ENCODE assay signal across 24 cellular contexts in the genomic region with DNA sequence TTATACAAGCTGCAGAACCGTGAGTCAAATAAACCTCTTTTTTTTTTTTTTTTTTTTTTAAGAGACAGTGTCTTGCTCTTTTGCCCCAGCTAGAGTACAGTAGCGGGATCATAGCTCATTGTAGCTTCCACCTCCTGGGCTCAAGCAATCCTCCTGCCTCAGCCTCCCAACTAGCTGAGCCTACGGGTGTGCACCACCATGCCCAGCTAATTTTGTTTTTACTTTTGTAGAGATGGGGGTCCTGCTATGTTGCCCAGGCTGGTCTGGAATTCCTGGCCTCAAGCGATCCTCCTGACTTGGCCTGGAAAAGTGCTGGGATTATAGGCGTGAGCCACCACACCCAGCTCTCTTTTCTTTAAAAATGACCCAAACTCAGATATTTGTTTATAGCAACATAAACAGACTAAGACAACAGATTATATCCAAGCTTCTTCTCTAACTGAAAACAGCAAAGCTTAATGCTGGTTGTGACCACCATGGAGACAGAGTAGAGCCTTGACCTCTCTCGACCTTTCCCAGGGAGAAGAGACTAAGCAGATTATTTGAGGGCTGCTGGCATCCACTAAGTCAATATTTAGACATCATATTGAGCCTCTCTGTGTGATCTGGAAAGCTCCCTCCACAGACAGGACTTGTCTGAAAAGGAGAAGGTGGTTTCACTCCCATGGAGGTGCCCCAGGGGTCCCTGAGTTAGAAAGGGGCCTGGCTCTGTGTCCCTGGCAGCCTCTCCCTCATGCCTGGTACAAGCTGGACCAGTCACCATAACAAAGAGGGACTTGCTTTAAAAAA.
A peak's percentile ranks its signal among the peaks of the same experiment; 100 is the strongest.
DNase-seq lines count a peak whose midpoint lies in the region; ATAC-seq and TF ChIP-seq lines count a peak whose summit lies in the region.
"Had no signal": no experiment of that assay in that cellular context is flagged by ENCODE, and none has a peak within 500 bp of the region (broad histone marks: within the 10 kb centered on the region; RNA-seq: fewer than 3 reads in every experiment).

No MANE protein-coding gene starts in this region.

- no peaks in the 10 kb centered on the region for H3K36me3 Mint-ChIP-seq in type B pancreatic cell
- H3K36me3 Mint-ChIP-seq in HFFc6 (ENCODE audit: low read depth), result 0 out of 2 replicates have a peak, but pooled peaks cover 3% of the 10 kb centered on the region
- H3K36me3 Mint-ChIP-seq: CD4-positive, CD25-positive, alpha-beta regulatory T cell; IgD-negative memory B cell had no signal

- H3K4me3 ChIP-seq in right atrium auricular region (no peak overlapping the region), WERI-Rb-1 (ENCODE audit: low read depth, low read length) (no peak overlapping the region)
- H3K4me3 ChIP-seq: HAP-1, PC-9, SJSA1 had no signal

- no peak for TF ChIP-seq CTCF in right atrium auricular region (IDR thresholded peaks at IDR 0.05)
- no peak for TF ChIP-seq CTCF in WERI-Rb-1 (IDR thresholded peaks at IDR 0.05; ENCODE audit: low read depth, low read length)
- no peak for TF ChIP-seq CTCF in type B pancreatic cell (conservative IDR thresholded peaks at IDR 0.05)
- TF ChIP-seq CTCF in HFFc6 (IDR thresholded peaks at IDR 0.05), result no peak

- H3K27ac ChIP-seq in right atrium auricular region, result no peak overlapping the region
- H3K27ac ChIP-seq in WERI-Rb-1, result no peak overlapping the region
- H3K27ac ChIP-seq: KMS-11, PC-9, SJSA1 had no signal

- H3K9me3 ChIP-seq in right atrium auricular region, result no peaks in the 10 kb centered on the region
- H3K9me3 ChIP-seq in WERI-Rb-1 (ENCODE audit: severe bottlenecking), result no peaks in the 10 kb centered on the region
- H3K9me3 ChIP-seq: BE2C, HAP-1, SJSA1 had no signal

- H3K27me3 ChIP-seq in right atrium auricular region, result no peaks in the 10 kb centered on the region
- H3K27me3 ChIP-seq in WERI-Rb-1 (ENCODE audit: insufficient read depth, low read depth, severe bottlenecking), result no peaks in the 10 kb centered on the region
- H3K27me3 ChIP-seq: BE2C, SJSA1 had no signal

- intact Hi-C loops in left ventricle myocardium superior (cut with micrococcal nuclease), result no loop called here

- no peak overlapping the region for H3K4me3 Mint-ChIP-seq in type B pancreatic cell
- no peak overlapping the region for H3K4me3 Mint-ChIP-seq in HFFc6
- H3K4me3 Mint-ChIP-seq: CD4-positive, CD25-positive, alpha-beta regulatory T cell; IgD-negative memory B cell had no signal

- H3K9me3 Mint-ChIP-seq in type B pancreatic cell (peaks cover 5% of the 10 kb centered on the region), HFFc6 (peaks cover 23% of the 10 kb centered on the region)

- H3K27me3 Mint-ChIP-seq in type B pancreatic cell, result peaks cover 9% of the 10 kb centered on the region
- H3K27me3 Mint-ChIP-seq in HFFc6 (ENCODE audit: insufficient read depth), result peaks cover 7% of the 10 kb centered on the region

- no peak for ATAC-seq in left ventricle myocardium superior
- ATAC-seq in left lobe of liver, result no peak
- no peak for ATAC-seq in SK-N-SH treated with all-trans-retinoic acid at 6 μM for 48 hours
- ATAC-seq: Right ventricle myocardium inferior had no signal

- DNase-seq in right atrium auricular region (ENCODE audit: low spot score) (peak; percentile 23), left ventricle myocardium superior (no peak), WERI-Rb-1 (peak; percentile 42), left lobe of liver (ENCODE audit: low spot score) (peak; percentile 11), type B pancreatic cell (ENCODE audit: extremely low spot score, unreplicated experiment) (peak; percentile 54), HFFc6 (no peak), CD1c-positive myeloid dendritic cell (ENCODE audit: extremely low spot score) (no peak)
- DNase-seq: 8988T; ACHN; BE2C; CD4-positive, CD25-positive, alpha-beta regulatory T cell; GOT3; NCI-H1048; NCI-H1694; NCI-H2081; NCI-H2227 treated with DMSO at 0.1 percent for 48 hours; NCI-H774; PC-9 had no signal

- H3K4me1 ChIP-seq in right atrium auricular region, result no peaks in the 10 kb centered on the region
- H3K4me1 ChIP-seq: BE2C, SJSA1 had no signal

- no peak overlapping the region for H3K27ac Mint-ChIP-seq in type B pancreatic cell
- no peak overlapping the region for H3K27ac Mint-ChIP-seq in HFFc6
- H3K27ac Mint-ChIP-seq: CD4-positive, CD25-positive, alpha-beta regulatory T cell; IgD-negative memory B cell had no signal

- H3K36me3 ChIP-seq in right atrium auricular region (no peaks in the 10 kb centered on the region), WERI-Rb-1 (no peaks in the 10 kb centered on the region)
- H3K36me3 ChIP-seq: BE2C, HAP-1, SJSA1 had no signal

- peaks cover 16% of the 10 kb centered on the region for H3K4me1 Mint-ChIP-seq in type B pancreatic cell (ENCODE audit: unreplicated experiment)
- H3K4me1 Mint-ChIP-seq in HFFc6 (ENCODE audit: low read depth), result no peaks in the 10 kb centered on the region
- H3K4me1 Mint-ChIP-seq: CD4-positive, CD25-positive, alpha-beta regulatory T cell; IgD-negative memory B cell had no signal

TF ChIP-seq in SK-N-SH treated with all-trans-retinoic acid at 6 μM for 48 hours, 23 proteins besides CTCF, POLR2A, EP300 and RAD21 (continues in another document):
- TF ChIP-seq ZC3H10 (CRISPR knock-in tag; IDR thresholded peaks at IDR 0.05), result no peak
- no peak for TF ChIP-seq TOX (CRISPR knock-in tag; IDR thresholded peaks at IDR 0.05; ENCODE audit: borderline replicate concordance)
- TF ChIP-seq POU6F1 (CRISPR knock-in tag; IDR thresholded peaks at IDR 0.05; ENCODE audit: borderline replicate concordance, low read depth), result no peak
- no peak for TF ChIP-seq GLIS3 (CRISPR knock-in tag; IDR thresholded peaks at IDR 0.05)
- TF ChIP-seq BACH2 (CRISPR knock-in tag; IDR thresholded peaks at IDR 0.05; ENCODE audit: borderline replicate concordance), result no peak
- TF ChIP-seq ZNF8 (CRISPR knock-in tag; IDR thresholded peaks at IDR 0.05), result no peak
- no peak for TF ChIP-seq PATZ1 (CRISPR knock-in tag; IDR thresholded peaks at IDR 0.05; ENCODE audit: borderline replicate concordance)
- TF ChIP-seq ISL1 (CRISPR knock-in tag; IDR thresholded peaks at IDR 0.05), result no peak
- TF ChIP-seq ZFP3 (CRISPR knock-in tag; IDR thresholded peaks at IDR 0.05), result no peak
- TF ChIP-seq ARNTL (CRISPR knock-in tag; IDR thresholded peaks at IDR 0.05; ENCODE audit: borderline replicate concordance, low read depth), result no peak
- no peak for TF ChIP-seq ESRRG (CRISPR knock-in tag; IDR thresholded peaks at IDR 0.05)
- no peak for TF ChIP-seq PPARA (CRISPR knock-in tag; IDR thresholded peaks at IDR 0.05; ENCODE audit: borderline replicate concordance)
- TF ChIP-seq, protein P1, sequence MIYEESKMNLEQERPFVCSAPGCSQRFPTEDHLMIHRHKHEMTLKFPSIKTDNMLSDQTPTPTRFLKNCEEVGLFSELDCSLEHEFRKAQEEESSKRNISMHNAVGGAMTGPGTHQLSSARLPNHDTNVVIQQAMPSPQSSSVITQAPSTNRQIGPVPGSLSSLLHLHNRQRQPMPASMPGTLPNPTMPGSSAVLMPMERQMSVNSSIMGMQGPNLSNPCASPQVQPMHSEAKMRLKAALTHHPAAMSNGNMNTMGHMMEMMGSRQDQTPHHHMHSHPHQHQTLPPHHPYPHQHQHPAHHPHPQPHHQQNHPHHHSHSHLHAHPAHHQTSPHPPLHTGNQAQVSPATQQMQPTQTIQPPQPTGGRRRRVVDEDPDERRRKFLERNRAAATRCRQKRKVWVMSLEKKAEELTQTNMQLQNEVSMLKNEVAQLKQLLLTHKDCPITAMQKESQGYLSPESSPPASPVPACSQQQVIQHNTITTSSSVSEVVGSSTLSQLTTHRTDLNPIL (CRISPR knock-in tag; IDR thresholded peaks at IDR 0.05; ENCODE audit: low read depth), result no peak

Comparison
In these comparisons a context has a peak if more than half of its experiments do, and no peak if none do; other contexts are left out.
1. DNase-seq: peak in right atrium auricular region (single experiment), WERI-Rb-1 (single experiment), left lobe of liver (single experiment) and type B pancreatic cell (single experiment); none in left ventricle myocardium superior (single experiment), HFFc6 (single experiment) and CD1c-positive myeloid dendritic cell (single experiment).